15 cellular contexts compared by ENCODE assay signal in genomic region chr5:24365406-24365805, GRCh38.
A peak's percentile ranks its signal among the peaks of the same experiment; 100 is the strongest.
DNase-seq lines count a peak whose midpoint lies in the region; ATAC-seq and TF ChIP-seq lines count a peak whose summit lies in the region.
"Had no signal": no experiment of that assay in that cellular context is flagged by ENCODE, and none has a peak within 500 bp of the region (broad histone marks: within the 10 kb centered on the region; RNA-seq: fewer than 3 reads in every experiment).

No MANE protein-coding gene starts in this region.

- no peak overlapping the region for H2BK15ac ChIP-seq in neuronal stem cell (ENCODE audit: low read length)

- H2BK5ac ChIP-seq in neuronal stem cell (ENCODE audit: low read length) = no peak overlapping the region

- no peak overlapping the region for H3K27ac Mint-ChIP-seq in MCF 10A (ENCODE audit: low read depth, unreplicated experiment)
- no peak overlapping the region for H3K27ac Mint-ChIP-seq in activated naive CD4-positive, alpha-beta T cell treated with anti-CD3 and anti-CD28 coated beads for 36 hours

- H3K23ac ChIP-seq in neuronal stem cell (ENCODE audit: low read depth, low read length, poor library complexity) = no peak overlapping the region

- in situ Hi-C loops in astrocyte of the spinal cord (cut with HindIII; ENCODE audit: low sequenced_read_pairs) = no loop called here

- no peak for TF ChIP-seq CTCF in MCF 10A (IDR thresholded peaks at IDR 0.05; ENCODE audit: unreplicated experiment)
- TF ChIP-seq CTCF in breast epithelium (IDR thresholded peaks at IDR 0.05) = no peak
- no peak for TF ChIP-seq CTCF in astrocyte of the spinal cord (IDR thresholded peaks at IDR 0.05; ENCODE audit: low read depth, low read length)
- no peak for TF ChIP-seq CTCF in heart right ventricle (IDR thresholded peaks at IDR 0.05)

- intact Hi-C loops in MCF 10A (cut with micrococcal nuclease) = no loop called here
- intact Hi-C loops in breast epithelium (cut with DNase I; ENCODE audit: low total_unique reads) = no loop called here
- intact Hi-C loops in activated naive CD4-positive, alpha-beta T cell treated with anti-CD3 and anti-CD28 coated beads for 36 hours (cut with micrococcal nuclease) = no loop called here
- intact Hi-C loops in heart right ventricle (cut with DNase I) = no loop called here

- no peak overlapping the region for H3K14ac ChIP-seq in neuronal stem cell (ENCODE audit: low read length)

- H2BK120ac ChIP-seq in neuronal stem cell (ENCODE audit: low read depth, low read length) = no peak overlapping the region

- H3K4me3 Mint-ChIP-seq in MCF 10A (ENCODE audit: unreplicated experiment) = no peak overlapping the region
- H3K4me3 Mint-ChIP-seq in activated naive CD4-positive, alpha-beta T cell treated with anti-CD3 and anti-CD28 coated beads for 36 hours = no peak overlapping the region

- TF ChIP-seq POLR2A in breast epithelium (IDR thresholded peaks at IDR 0.05) = no peak

- no peak overlapping the region for H3K9ac ChIP-seq in neuronal stem cell (ENCODE audit: low read depth, low read length, poor library complexity)

- ATAC-seq in GM21381 (IDR thresholded peaks at IDR 0.05; ENCODE audit: unreplicated experiment) = no peak
- no peak for ATAC-seq in heart right ventricle

- POLR2A ChIA-PET in MCF 10A (lab: Yijun Ruan, JAX) = no interaction called here

- no peak overlapping the region for H3K4me2 ChIP-seq in neuronal stem cell (ENCODE audit: insufficient read depth, low read length, poor library complexity, severe bottlenecking)

- no peaks in the 10 kb centered on the region for H3K27me3 Mint-ChIP-seq in MCF 10A (ENCODE audit: insufficient read depth, unreplicated experiment)
- no peaks in the 10 kb centered on the region for H3K27me3 Mint-ChIP-seq in activated naive CD4-positive, alpha-beta T cell treated with anti-CD3 and anti-CD28 coated beads for 36 hours (ENCODE audit: low read depth)

- no peaks in the 10 kb centered on the region for H3K79me1 ChIP-seq in neuronal stem cell (ENCODE audit: low read depth, low read length)

- H4K91ac ChIP-seq in neuronal stem cell (ENCODE audit: low read depth, low read length, poor library complexity) = no peak overlapping the region

- no peak overlapping the region for H3K4ac ChIP-seq in neuronal stem cell (ENCODE audit: low read length)

- BruUV-seq in MCF 10A (replicated peaks; lab: Mats Ljungman, UMichigan) = no TSS peak

- H3K27me3 ChIP-seq in breast epithelium (no peaks in the 10 kb centered on the region), neuronal stem cell (ENCODE audit: control insufficient read depth in 3 of 3, insufficient read depth in 3 of 3, low read depth in 1 of 3, low read length in 3 of 3) (no peaks in the 10 kb centered on the region), heart right ventricle (no peaks in the 10 kb centered on the region)

- DNase-seq in MCF 10A (ENCODE audit: unreplicated experiment) (peak; percentile 5), breast epithelium (ENCODE audit: low spot score in 2 of 2) (no peak), astrocyte of the spinal cord (ENCODE audit: low read depth, low spot score) (peak; percentile 9), neuronal stem cell (ENCODE audit: low spot score) (no peak), heart right ventricle (no peak)
- DNase-seq in activated naive CD4-positive, alpha-beta T cell treated with anti-CD3 and anti-CD28 coated beads for 36 hours = no peak
- DNase-seq in activated CD4-positive, alpha-beta T cell treated with anti-CD3 and anti-CD28 coated beads for 48 hours = no peak
- DNase-seq: 8988T, C1 segment of cervical spinal cord, DMS153, Kasumi-1, NCI-H1417 treated with DMSO at 0.1 percent for 48 hours, NCI-H2029, NCI-H510A treated with DMSO at 0.1 percent for 48 hours had no signal

- CTCF ChIA-PET in MCF 10A (lab: Yijun Ruan, JAX) = no interaction called here
- CTCF ChIA-PET in activated naive CD4-positive, alpha-beta T cell treated with anti-CD3 and anti-CD28 coated beads for 36 hours (lab: Charles Lee) = no interaction called here

- no peak overlapping the region for H2BK12ac ChIP-seq in neuronal stem cell (ENCODE audit: low read length)

- H3K9me3 Mint-ChIP-seq in MCF 10A (ENCODE audit: unreplicated experiment) = no peaks in the 10 kb centered on the region
- peaks cover 3% of the 10 kb centered on the region for H3K9me3 Mint-ChIP-seq in activated naive CD4-positive, alpha-beta T cell treated with anti-CD3 and anti-CD28 coated beads for 36 hours

- H3K4me1 ChIP-seq in breast epithelium (no peaks in the 10 kb centered on the region), neuronal stem cell (ENCODE audit: control insufficient read depth in 2 of 2, insufficient read depth in 1 of 2, low read depth in 1 of 2, low read length in 2 of 2) (no peaks in the 10 kb centered on the region), heart right ventricle (no peaks in the 10 kb centered on the region)

- no peak overlapping the region for H3K18ac ChIP-seq in neuronal stem cell (ENCODE audit: low read length)

- H3K36me3 ChIP-seq in breast epithelium (no peaks in the 10 kb centered on the region), neuronal stem cell (replicated peaks in 1 of 2; ENCODE audit: control insufficient read depth in 2 of 2, insufficient read depth in 2 of 2, low read length in 2 of 2) (no peaks in the 10 kb centered on the region), heart right ventricle (no peaks in the 10 kb centered on the region)

- peak overlapping the region; percentile 64 for H2AFZ ChIP-seq in neuronal stem cell (ENCODE audit: low read length)

- no peak overlapping the region for H3K4me3 ChIP-seq in breast epithelium
- no peak overlapping the region for H3K4me3 ChIP-seq in astrocyte of the spinal cord (ENCODE audit: low read depth, low read length)
- no peak overlapping the region for H3K4me3 ChIP-seq in neuronal stem cell (ENCODE audit: low read length in 2 of 2)
- no peak overlapping the region for H3K4me3 ChIP-seq in heart right ventricle

- no CpG with 5 or more reads among the region's 1 CpG for WGBS in neuronal stem cell (ENCODE audit: extremely low coverage in 2 of 2, insufficient read length in 2 of 2, insufficient replicate concordance in 1 of 2), 2 donors
- 56 to 71% methylated on average over 1 of the region's 1 CpG for WGBS in heart right ventricle, 2 donors

- no peak overlapping the region for H2AK5ac ChIP-seq in neuronal stem cell (ENCODE audit: low read depth, low read length)

- H3K4me1 Mint-ChIP-seq in MCF 10A (ENCODE audit: insufficient read depth, unreplicated experiment) = peaks cover 6% of the 10 kb centered on the region
- no peaks in the 10 kb centered on the region for H3K4me1 Mint-ChIP-seq in activated naive CD4-positive, alpha-beta T cell treated with anti-CD3 and anti-CD28 coated beads for 36 hours (ENCODE audit: low read depth)

- H3K27ac ChIP-seq in breast epithelium (no peak overlapping the region), neuronal stem cell (replicated peaks; ENCODE audit: low read length) (no peak overlapping the region), heart right ventricle (no peak overlapping the region)

- H4K8ac ChIP-seq in neuronal stem cell (ENCODE audit: low read depth, low read length) = no peak overlapping the region

- H3K36me3 Mint-ChIP-seq in MCF 10A (ENCODE audit: insufficient read depth, unreplicated experiment) = no peaks in the 10 kb centered on the region
- H3K36me3 Mint-ChIP-seq in activated naive CD4-positive, alpha-beta T cell treated with anti-CD3 and anti-CD28 coated beads for 36 hours (ENCODE audit: low read depth) = no peaks in the 10 kb centered on the region

- no peaks in the 10 kb centered on the region for H3K9me3 ChIP-seq in breast epithelium
- H3K9me3 ChIP-seq in neuronal stem cell (replicated peaks in 1 of 2; ENCODE audit: control insufficient read depth in 2 of 2, insufficient read depth in 1 of 2, low read depth in 1 of 2, low read length in 2 of 2) = peaks cover 0 to 1% of the 10 kb centered on the region in 2 donors
- no peaks in the 10 kb centered on the region for H3K9me3 ChIP-seq in heart right ventricle

Comparison
In these comparisons a context has a peak if more than half of its experiments do, and no peak if none do; other contexts are left out.
1. DNase-seq: peak in MCF 10A (single experiment) and astrocyte of the spinal cord (single experiment); none in breast epithelium (0 of 2), neuronal stem cell (single experiment), activated naive CD4-positive, alpha-beta T cell treated with anti-CD3 and anti-CD28 coated beads for 36 hours (single experiment), heart right ventricle (0 of 2) and activated CD4-positive, alpha-beta T cell treated with anti-CD3 and anti-CD28 coated beads for 48 hours (single experiment).